22 cellular contexts compared by ENCODE assay signal in genomic region chr11:14577290-14577689, GRCh38. TPM values are rescaled to one million over a fixed set of nuclear protein-coding genes. Genes with fewer than 3 reads are reported as not detected.
DNase-seq lines count a peak whose midpoint lies in the region; ATAC-seq and TF ChIP-seq lines count a peak whose summit lies in the region.
"Had no signal": no experiment of that assay in that cellular context is flagged by ENCODE, and none has a peak within 500 bp of the region (broad histone marks: within the 10 kb centered on the region; RNA-seq: fewer than 3 reads in every experiment).

No MANE protein-coding gene starts in this region.

- in situ Hi-C loops in G401 (cut with HindIII; ENCODE audit: low sequenced_read_pairs), result no loop called here

- H3K27ac ChIP-seq in CD4-positive, CD25-positive, alpha-beta regulatory T cell (ENCODE audit: insufficient read depth, low read length, poor library complexity, severe bottlenecking), result peak overlapping the region; percentile 75
- H3K27ac ChIP-seq in CD8-positive, alpha-beta T cell (ENCODE audit: low read depth, low read length), result peak overlapping the region; percentile 0
- no peak overlapping the region for H3K27ac ChIP-seq in stomach
- H3K27ac ChIP-seq: psoas muscle, SK-N-MC, thyroid gland had no signal

- no peak for ATAC-seq in CD4-positive, CD25-positive, alpha-beta regulatory T cell (ENCODE audit: low read depth in 2 of 2)
- ATAC-seq in CD8-positive, alpha-beta T cell, result no peak
- ATAC-seq in memory B cell (ENCODE audit: low read depth), result no peak
- ATAC-seq: mucosa of descending colon; psoas muscle; stimulated activated memory B cell treated with anti-CD40 and anti-IgM and Interleukin-4, amounts not matched to agents 10 μg/mL and 1 μg/mL and 100 μg/mL, for 72 hours had no signal

- H3K36me3 ChIP-seq in CD4-positive, CD25-positive, alpha-beta regulatory T cell (ENCODE audit: control insufficient read depth, insufficient read depth, low read length), result no peaks in the 10 kb centered on the region
- H3K36me3 ChIP-seq in CD8-positive, alpha-beta T cell (ENCODE audit: insufficient read depth, low read length), result no peaks in the 10 kb centered on the region
- no peaks in the 10 kb centered on the region for H3K36me3 ChIP-seq in stomach
- H3K36me3 ChIP-seq: thyroid gland had no signal

- peaks cover 17 to 76% (median 44%) of the 10 kb centered on the region in 4 donors for H3K4me1 Mint-ChIP-seq in CD4-positive, CD25-positive, alpha-beta regulatory T cell
- peaks cover 59% of the 10 kb centered on the region for H3K4me1 Mint-ChIP-seq in CD8-positive, alpha-beta T cell (ENCODE audit: low read depth)
- peaks cover 42% of the 10 kb centered on the region for H3K4me1 Mint-ChIP-seq in activated CD4-positive, alpha-beta memory T cell treated with anti-CD3 and anti-CD28 coated beads for 36 hours (ENCODE audit: low read depth)
- H3K4me1 Mint-ChIP-seq in memory B cell, result peaks cover 26% of the 10 kb centered on the region

- no peak overlapping the region for H3K4me3 ChIP-seq in CD4-positive, CD25-positive, alpha-beta regulatory T cell (ENCODE audit: low read depth, low read length)
- H3K4me3 ChIP-seq in CD8-positive, alpha-beta T cell (ENCODE audit: low read depth, low read length), result no peak overlapping the region
- no peak overlapping the region for H3K4me3 ChIP-seq in stomach
- H3K4me3 ChIP-seq: mucosa of descending colon, psoas muscle, SK-N-MC, thyroid gland had no signal

- CTCF ChIA-PET in CD8-positive, alpha-beta T cell (lab: Charles Lee), result interaction anchor here (1.9 kb wide), 1 partner anchor 10 kb away, joined by 9 read pairs; no protein-coding TSS in a partner anchor
- CTCF ChIA-PET in activated CD4-positive, alpha-beta memory T cell treated with anti-CD3 and anti-CD28 coated beads for 36 hours (lab: Charles Lee), result no interaction called here

- intact Hi-C loops in CD8-positive, alpha-beta T cell (cut with DNase I, micrococcal nuclease), result loop anchor here (5.0 kb wide), 3 partner anchors 35 to 315 kb away; partner anchors contain the start of gene CYP2R1 (in 1 of the 2)
- intact Hi-C loops in activated CD4-positive, alpha-beta memory T cell treated with anti-CD3 and anti-CD28 coated beads for 36 hours (cut with micrococcal nuclease), result no loop called here
- intact Hi-C loops in stomach (cut with DNase I; ENCODE audit: low total_unique reads), result no loop called here

- no peaks in the 10 kb centered on the region for H3K27me3 ChIP-seq in CD4-positive, CD25-positive, alpha-beta regulatory T cell (ENCODE audit: control insufficient read depth, insufficient read depth, low read length)
- H3K27me3 ChIP-seq in CD8-positive, alpha-beta T cell (ENCODE audit: insufficient read depth, low read length), result no peaks in the 10 kb centered on the region
- H3K27me3 ChIP-seq in stomach, result no peaks in the 10 kb centered on the region
- H3K27me3 ChIP-seq: thyroid gland had no signal

- TF ChIP-seq CTCF in CD8-positive, alpha-beta T cell (IDR thresholded peaks at IDR 0.05), result no peak
- no peak for TF ChIP-seq CTCF in stomach (IDR thresholded peaks at IDR 0.05)

- peaks cover 27% of the 10 kb centered on the region for H3K36me3 Mint-ChIP-seq in CD4-positive, CD25-positive, alpha-beta regulatory T cell
- H3K36me3 Mint-ChIP-seq in CD8-positive, alpha-beta T cell, result peaks cover 61% of the 10 kb centered on the region
- H3K36me3 Mint-ChIP-seq in activated CD4-positive, alpha-beta memory T cell treated with anti-CD3 and anti-CD28 coated beads for 36 hours, result peaks cover 44% of the 10 kb centered on the region
- H3K36me3 Mint-ChIP-seq in memory B cell, result peaks cover 6% of the 10 kb centered on the region
- H3K36me3 Mint-ChIP-seq: stimulated activated memory B cell treated with anti-CD40 and anti-IgM and Interleukin-4, amounts not matched to agents 10 μg/mL and 1 μg/mL and 100 μg/mL, for 72 hours had no signal

- DNase-seq in CD4-positive, CD25-positive, alpha-beta regulatory T cell, result peak in 1 of 3 donors; percentile 20
- DNase-seq in CD8-positive, alpha-beta T cell, result no peak
- no peak for DNase-seq in activated CD4-positive, alpha-beta memory T cell treated with anti-CD3 and anti-CD28 coated beads for 36 hours
- DNase-seq in memory B cell (ENCODE audit: low spot score in 2 of 2), result no peak
- DNase-seq in 8988T, result no peak
- DNase-seq in G401 (ENCODE audit: low spot score), result no peak
- no peak for DNase-seq in stomach
- DNase-seq: activated gamma-delta T cell treated with Interleukin-2 at 50 U/mL for 16 hours, Calu3, erythroblast, foreskin fibroblast, GOT3, hippocampal formation, mucosa of descending colon, NCI-H1105, NCI-H2029, NCI-H2227 treated with DMSO at 0.1 percent for 48 hours, psoas muscle, RPMI8226, thyroid gland had no signal

- TF ChIP-seq EP300 in stomach (IDR thresholded peaks at IDR 0.05), result no peak

- H3K4me1 ChIP-seq in CD4-positive, CD25-positive, alpha-beta regulatory T cell (ENCODE audit: control insufficient read depth, insufficient read depth, low read length, poor library complexity, severe bottlenecking), result peaks cover 37% of the 10 kb centered on the region
- peaks cover 42% of the 10 kb centered on the region for H3K4me1 ChIP-seq in CD8-positive, alpha-beta T cell (ENCODE audit: insufficient read depth, low read length)
- H3K4me1 ChIP-seq in stomach, result peaks cover 0 to 14% (median 6%) of the 10 kb centered on the region in 4 donors
- H3K4me1 ChIP-seq: psoas muscle, thyroid gland had no signal

- H3K9me3 Mint-ChIP-seq in CD4-positive, CD25-positive, alpha-beta regulatory T cell, result peaks cover 0 to 32% (median 3%) of the 10 kb centered on the region in 7 donors
- H3K9me3 Mint-ChIP-seq in CD8-positive, alpha-beta T cell, result peaks cover 28% of the 10 kb centered on the region
- H3K9me3 Mint-ChIP-seq in activated CD4-positive, alpha-beta memory T cell treated with anti-CD3 and anti-CD28 coated beads for 36 hours, result peaks cover 39% of the 10 kb centered on the region
- H3K9me3 Mint-ChIP-seq in memory B cell, result peaks cover 3% of the 10 kb centered on the region

- 87 to 100% (median 96%) methylated on average over 1 of the region's 1 CpG for WGBS in stomach, 5 donors

- no peaks in the 10 kb centered on the region for H3K27me3 Mint-ChIP-seq in CD4-positive, CD25-positive, alpha-beta regulatory T cell
- no peaks in the 10 kb centered on the region for H3K27me3 Mint-ChIP-seq in CD8-positive, alpha-beta T cell (ENCODE audit: low read depth)
- no peaks in the 10 kb centered on the region for H3K27me3 Mint-ChIP-seq in activated CD4-positive, alpha-beta memory T cell treated with anti-CD3 and anti-CD28 coated beads for 36 hours
- H3K27me3 Mint-ChIP-seq in memory B cell, result no peaks in the 10 kb centered on the region
- H3K27me3 Mint-ChIP-seq: stimulated activated memory B cell treated with anti-CD40 and anti-IgM and Interleukin-4, amounts not matched to agents 10 μg/mL and 1 μg/mL and 100 μg/mL, for 72 hours had no signal

- H3K4me3 Mint-ChIP-seq in CD4-positive, CD25-positive, alpha-beta regulatory T cell, result peak overlapping the region in 3 of 4 donors; percentile 6 to 50 (median 30)
- no peak overlapping the region for H3K4me3 Mint-ChIP-seq in CD8-positive, alpha-beta T cell
- no peak overlapping the region for H3K4me3 Mint-ChIP-seq in activated CD4-positive, alpha-beta memory T cell treated with anti-CD3 and anti-CD28 coated beads for 36 hours
- H3K4me3 Mint-ChIP-seq in memory B cell, result no peak overlapping the region
- H3K4me3 Mint-ChIP-seq: stimulated activated memory B cell treated with anti-CD40 and anti-IgM and Interleukin-4, amounts not matched to agents 10 μg/mL and 1 μg/mL and 100 μg/mL, for 72 hours had no signal

- TF ChIP-seq POLR2A in stomach (IDR thresholded peaks at IDR 0.05), result no peak

- POLR2A ChIA-PET in CD8-positive, alpha-beta T cell (lab: Charles Lee), result interaction anchor here (2.1 to 2.7 kb wide), 3 partner anchors 9 to 187 kb away, joined by 11 to 15 read pairs (median 11); no protein-coding TSS in a partner anchor
- POLR2A ChIA-PET in activated CD4-positive, alpha-beta memory T cell treated with anti-CD3 and anti-CD28 coated beads for 36 hours (lab: Charles Lee), result interaction anchor here (0.8 kb wide), 1 partner anchor 33 kb away, joined by 3 read pairs; no protein-coding TSS in a partner anchor

- no peaks in the 10 kb centered on the region for H3K9me3 ChIP-seq in CD4-positive, CD25-positive, alpha-beta regulatory T cell (ENCODE audit: control insufficient read depth in 2 of 2, low read length in 2 of 2)
- H3K9me3 ChIP-seq in CD8-positive, alpha-beta T cell (ENCODE audit: low read length), result no peaks in the 10 kb centered on the region
- no peaks in the 10 kb centered on the region for H3K9me3 ChIP-seq in stomach
- H3K9me3 ChIP-seq: mucosa of descending colon, thyroid gland had no signal

- H3K27ac Mint-ChIP-seq in CD4-positive, CD25-positive, alpha-beta regulatory T cell, result peak overlapping the region; percentile 92 to 95 (median 94)
- H3K27ac Mint-ChIP-seq in CD8-positive, alpha-beta T cell, result peak overlapping the region; percentile 96
- peak overlapping the region; percentile 2 for H3K27ac Mint-ChIP-seq in activated CD4-positive, alpha-beta memory T cell treated with anti-CD3 and anti-CD28 coated beads for 36 hours
- H3K27ac Mint-ChIP-seq in memory B cell, result peak overlapping the region; percentile 78

RNA-seq across cellular contexts. Expression of gene PSMA1, which starts 57.1 kb away (rescaled TPM):
- 190 TPM for total RNA-seq in CD4-positive, CD25-positive, alpha-beta regulatory T cell
- 100 to 1,000 TPM; 163 to 224 (median 195) TPM for polyA plus RNA-seq in CD4-positive, CD25-positive, alpha-beta regulatory T cell
- total RNA-seq in CD8-positive, alpha-beta T cell, result 100 to 1,000 TPM; 177 to 193 TPM
- total RNA-seq in activated CD4-positive, alpha-beta memory T cell treated with anti-CD3 and anti-CD28 coated beads for 36 hours, result 100 to 1,000 TPM; 332 to 339 TPM
- total RNA-seq in G401 (2014; rRNA removed; shearing (Covaris generic)), result 389 and 414 TPM in 2 replicates
- 100 to 1,000 TPM in 1 of 5 donors, 10 to 100 TPM in 4; 26.8 to 191 (median 56.8) TPM for total RNA-seq in stomach
- polyA plus RNA-seq in stomach, result 100 to 1,000 TPM; 128 to 154 (median 144) TPM

Comparison
In these comparisons a context has a peak if more than half of its experiments do, and no peak if none do; other contexts are left out.
1. H3K27ac ChIP-seq: peak in CD4-positive, CD25-positive, alpha-beta regulatory T cell (single experiment) and CD8-positive, alpha-beta T cell (single experiment); none in stomach (0 of 5).
2. H3K27ac Mint-ChIP-seq: peak in every context shown above with its lines; median percentile 96 in CD8-positive, alpha-beta T cell; 94 in CD4-positive, CD25-positive, alpha-beta regulatory T cell; 78 in memory B cell; 2 in activated CD4-positive, alpha-beta memory T cell treated with anti-CD3 and anti-CD28 coated beads for 36 hours.
3. H3K4me3 Mint-ChIP-seq: peak in CD4-positive, CD25-positive, alpha-beta regulatory T cell (3 of 4); none in CD8-positive, alpha-beta T cell (single experiment), activated CD4-positive, alpha-beta memory T cell treated with anti-CD3 and anti-CD28 coated beads for 36 hours (single experiment) and memory B cell (single experiment).
4. intact Hi-C loops: an anchor here in CD8-positive, alpha-beta T cell (5.0 kb wide); none called in activated CD4-positive, alpha-beta memory T cell treated with anti-CD3 and anti-CD28 coated beads for 36 hours and stomach.